In genomic region chr1:8055973-8056372, GRCh38 we compare ENCODE assay signal across 16 cellular contexts. TPM values are rescaled to one million over a fixed set of nuclear protein-coding genes. Genes with fewer than 3 reads are reported as not detected.
DNase-seq lines count a peak whose midpoint lies in the region; ATAC-seq, FAIRE-seq and TF ChIP-seq lines count a peak whose summit lies in the region.
"Had no signal": no experiment of that assay in that cellular context is flagged by ENCODE, and none has a peak within 500 bp of the region (broad histone marks: within the 10 kb centered on the region; RNA-seq: fewer than 3 reads in every experiment).

No MANE protein-coding gene starts in this region.

- no peaks in the 10 kb centered on the region for H3K79me2 ChIP-seq in astrocyte (ENCODE audit: insufficient read depth, low read length)

- H3K27me3 Mint-ChIP-seq in MCF 10A (ENCODE audit: insufficient read depth, unreplicated experiment) = no peaks in the 10 kb centered on the region
- H3K27me3 Mint-ChIP-seq in astrocyte (ENCODE audit: low read depth, unreplicated experiment) = no peaks in the 10 kb centered on the region

- no peaks in the 10 kb centered on the region for H3K9me3 Mint-ChIP-seq in MCF 10A (ENCODE audit: unreplicated experiment)
- peaks cover 2% of the 10 kb centered on the region for H3K9me3 Mint-ChIP-seq in astrocyte (ENCODE audit: unreplicated experiment)
- H3K9me3 Mint-ChIP-seq: activated T-cell treated with anti-CD3 and anti-CD28 coated beads, Interleukin-2, amount 50 U/mL, for 72 hours; endodermal cell had no signal

- H3K27me3 ChIP-seq in breast epithelium (no peaks in the 10 kb centered on the region), astrocyte (ENCODE audit: insufficient read depth, low read length) (no peaks in the 10 kb centered on the region), gastroesophageal sphincter (no peaks in the 10 kb centered on the region), tibial artery (no peaks in the 10 kb centered on the region)
- H3K27me3 ChIP-seq: MG63 had no signal

- H3K4me1 ChIP-seq in breast epithelium (no peaks in the 10 kb centered on the region), astrocyte (ENCODE audit: insufficient read depth, low read length) (peaks cover 16% of the 10 kb centered on the region), gastroesophageal sphincter (peaks cover 0 to 70% (median 0%) of the 10 kb centered on the region in 3 donors), tibial artery (peaks cover 0 to 61% (median 30%) of the 10 kb centered on the region in 4 donors)

- peaks cover 18% of the 10 kb centered on the region for H3K4me1 Mint-ChIP-seq in MCF 10A (ENCODE audit: insufficient read depth, unreplicated experiment)
- peaks cover 15% of the 10 kb centered on the region for H3K4me1 Mint-ChIP-seq in astrocyte (ENCODE audit: low read depth, unreplicated experiment)
- H3K4me1 Mint-ChIP-seq: activated CD4-positive, alpha-beta T cell treated with anti-CD3 and anti-CD28 coated beads for 36 hours had no signal

- H3K36me3 ChIP-seq in breast epithelium (no peaks in the 10 kb centered on the region), astrocyte (ENCODE audit: insufficient read depth, low read length) (no peaks in the 10 kb centered on the region), gastroesophageal sphincter (no peaks in the 10 kb centered on the region), tibial artery (no peaks in the 10 kb centered on the region)
- H3K36me3 ChIP-seq: MG63, thoracic aorta had no signal

- CTCF ChIA-PET in MCF 10A (lab: Yijun Ruan, JAX) = interaction anchor here (0.6 to 1.1 kb wide), 2 partner anchors 17 to 24 kb away, joined by 3 to 4 read pairs; no protein-coding TSS in a partner anchor

- H3K27ac Mint-ChIP-seq in MCF 10A (ENCODE audit: low read depth, unreplicated experiment) (peak overlapping the region; percentile 74), astrocyte (ENCODE audit: unreplicated experiment) (peak overlapping the region; percentile 77)
- H3K27ac Mint-ChIP-seq: activated CD4-positive, alpha-beta T cell treated with anti-CD3 and anti-CD28 coated beads for 36 hours; activated T-cell treated with anti-CD3 and anti-CD28 coated beads, Interleukin-2, amount 50 U/mL, for 72 hours; endodermal cell had no signal

- no peak overlapping the region for H2AFZ ChIP-seq in astrocyte (ENCODE audit: low read depth, low read length)

- intact Hi-C loops in MCF 10A (cut with micrococcal nuclease) (no loop called here), breast epithelium (cut with DNase I; ENCODE audit: low total_unique reads) (no loop called here), tibial artery (cut with DNase I; ENCODE audit: low total_unique reads) (no loop called here)

- BruUV-seq in MCF 10A (replicated peaks; lab: Mats Ljungman, UMichigan) = no TSS peak

- POLR2A ChIA-PET in MCF 10A (lab: Yijun Ruan, JAX) = interaction anchor here (0.6 to 4.4 kb wide), 17 partner anchors 8 to 126 kb away, joined by 3 to 14 read pairs (median 4); no protein-coding TSS in a partner anchor

- H3K9ac ChIP-seq in astrocyte (ENCODE audit: low read length) = no peak overlapping the region

- H3K36me3 Mint-ChIP-seq in MCF 10A (ENCODE audit: insufficient read depth, unreplicated experiment) (peaks cover 5% of the 10 kb centered on the region), astrocyte (ENCODE audit: low read depth, unreplicated experiment) (no peaks in the 10 kb centered on the region)

- no peak for TF ChIP-seq EP300 in gastroesophageal sphincter (IDR thresholded peaks at IDR 0.05)

- ATAC-seq in gastroesophageal sphincter = peak; percentile 56
- ATAC-seq: activated CD4-positive, alpha-beta T cell treated with anti-CD3 and anti-CD28 coated beads for 36 hours; activated T-cell treated with anti-CD3 and anti-CD28 coated beads, Interleukin-2, amount 50 U/mL, for 72 hours; right cardiac atrium had no signal

- FAIRE-seq in astrocyte (lab: Jason Lieb, UNC) = no peak
- FAIRE-seq: GM18507, islet of Langerhans had no signal

- H3K4me3 ChIP-seq in breast epithelium = no peak overlapping the region
- no peak overlapping the region for H3K4me3 ChIP-seq in astrocyte (ENCODE audit: insufficient read depth, low read depth, low read length)
- H3K4me3 ChIP-seq in gastroesophageal sphincter = no peak overlapping the region
- no peak overlapping the region for H3K4me3 ChIP-seq in tibial artery
- H3K4me3 ChIP-seq: MG63, thoracic aorta had no signal

- H3K4me2 ChIP-seq in astrocyte (ENCODE audit: low read length) = no peak overlapping the region

- peak overlapping the region in 1 of 2 donors; percentile 17 for H3K27ac ChIP-seq in breast epithelium
- H3K27ac ChIP-seq in astrocyte (ENCODE audit: low read depth, low read length) = no peak overlapping the region
- peak overlapping the region in 3 of 4 donors; percentile 39 to 64 (median 59) for H3K27ac ChIP-seq in gastroesophageal sphincter
- no peak overlapping the region for H3K27ac ChIP-seq in tibial artery
- H3K27ac ChIP-seq: thoracic aorta had no signal

- H3K9me3 ChIP-seq in breast epithelium = no peaks in the 10 kb centered on the region
- H3K9me3 ChIP-seq in astrocyte (ENCODE audit: insufficient read depth, low read depth, low read length) = no peaks in the 10 kb centered on the region
- H3K9me3 ChIP-seq in gastroesophageal sphincter = no peaks in the 10 kb centered on the region
- no peaks in the 10 kb centered on the region for H3K9me3 ChIP-seq in tibial artery
- H3K9me3 ChIP-seq: MG63, thoracic aorta had no signal

- TF ChIP-seq CTCF in MCF 10A (IDR thresholded peaks at IDR 0.05; ENCODE audit: unreplicated experiment) = no peak
- TF ChIP-seq CTCF in breast epithelium (IDR thresholded peaks at IDR 0.05) = no peak
- TF ChIP-seq CTCF in astrocyte (IDR thresholded peaks at IDR 0.05; ENCODE audit: insufficient read depth, low read depth, low read length) = no peak
- no peak for TF ChIP-seq CTCF in gastroesophageal sphincter (IDR thresholded peaks at IDR 0.05)
- no peak for TF ChIP-seq CTCF in tibial artery (IDR thresholded peaks at IDR 0.05)

- WGBS in gastroesophageal sphincter (ENCODE audit: low coverage in 1 of 2), 2 donors = 64 to 100% methylated on average over 1 to 4 of the region's 4 CpGs

- peak; percentile 82 for DNase-seq in MCF 10A (ENCODE audit: unreplicated experiment)
- DNase-seq in breast epithelium (ENCODE audit: low spot score in 2 of 2) = no peak
- peak; percentile 88 for DNase-seq in astrocyte (ENCODE audit: low read depth)
- DNase-seq in NCI-H2029 (lab: John Stamatoyannopoulos, UW) = no peak
- DNase-seq in tibial artery = no peak
- DNase-seq in NCI-H2029 treated with DMSO at 0.1 percent for 48 hours (lab: John Stamatoyannopoulos, UW) = no peak
- DNase-seq in NCI-H2107 (lab: John Stamatoyannopoulos, UW) = no peak
- DNase-seq: activated CD4-positive, alpha-beta T cell treated with anti-CD3 and anti-CD28 coated beads for 36 hours; activated T-cell treated with anti-CD3 and anti-CD28 coated beads, Interleukin-2, amount 50 U/mL, for 72 hours; endodermal cell; MG63; right cardiac atrium had no signal

- TF ChIP-seq POLR2A in breast epithelium (IDR thresholded peaks at IDR 0.05) = no peak
- TF ChIP-seq POLR2A in gastroesophageal sphincter (IDR thresholded peaks at IDR 0.05) = no peak

- H4K20me1 ChIP-seq in astrocyte (ENCODE audit: insufficient read depth, low read length) = no peaks in the 10 kb centered on the region

- H3K4me3 Mint-ChIP-seq in MCF 10A (ENCODE audit: unreplicated experiment) = no peak overlapping the region
- H3K4me3 Mint-ChIP-seq in astrocyte (ENCODE audit: unreplicated experiment) = no peak overlapping the region
- H3K4me3 Mint-ChIP-seq: activated CD4-positive, alpha-beta T cell treated with anti-CD3 and anti-CD28 coated beads for 36 hours; activated T-cell treated with anti-CD3 and anti-CD28 coated beads, Interleukin-2, amount 50 U/mL, for 72 hours; endodermal cell had no signal

RNA-seq across cellular contexts. Expression of gene ERRFI1, which starts 29.9 kb away (rescaled TPM):
- total RNA-seq in MCF 10A (2022) = 86.4 and 111 TPM in 2 replicates
- total RNA-seq in breast epithelium = 100 to 1,000 TPM; 207 to 550 (median 379) TPM
- 81.5 and 119 TPM in 2 replicates for total RNA-seq in astrocyte
- total RNA-seq in gastroesophageal sphincter = 100 to 1,000 TPM; 344 to 570 (median 393) TPM

Comparison
In these comparisons a context has a peak if more than half of its experiments do, and no peak if none do; other contexts are left out.
1. DNase-seq: peak in MCF 10A (single experiment) and astrocyte (single experiment); none in breast epithelium (0 of 2), NCI-H2029 (single experiment), tibial artery (0 of 2), NCI-H2029 treated with DMSO at 0.1 percent for 48 hours (single experiment) and NCI-H2107 (single experiment).
2. H3K27ac ChIP-seq: peak in gastroesophageal sphincter (3 of 4); none in astrocyte (single experiment) and tibial artery (0 of 2).